11 cellular contexts compared by ENCODE assay signal in genomic region chr10:133611079-133611478, GRCh38. TPM values are rescaled to one million over a fixed set of nuclear protein-coding genes. Genes with fewer than 3 reads are reported as not detected.
"Had no signal": no experiment of that assay in that cellular context is flagged by ENCODE, and none has a peak within 500 bp of the region (broad histone marks: within the 10 kb centered on the region; RNA-seq: fewer than 3 reads in every experiment).

No MANE protein-coding gene starts in this region.

- H3K9ac ChIP-seq: GM23248 had no signal

- DNase-seq: GM23248, GOT3, H7, H9, HCEC 1CT, HFFc6 had no signal

- H3K9me3 ChIP-seq: HAP-1 had no signal

- H2AFZ ChIP-seq: GM23248, GM23338 had no signal

- H3K4me1 Mint-ChIP-seq: GM23338, H9 had no signal

- H3K27ac Mint-ChIP-seq: GM23338, H9, HFFc6 had no signal

- ATAC-seq: GM23338, HCT116 had no signal

- H3K27ac ChIP-seq: GM23248 had no signal

- H3K4me3 Mint-ChIP-seq: GM23338, H9, HFFc6 had no signal

- H3K4me3 ChIP-seq: GM23248, GM23338, HAP-1 had no signal

- H3K36me3 ChIP-seq: HAP-1 had no signal

- H3K9me3 Mint-ChIP-seq: HFFc6 had no signal

- H3K4me2 ChIP-seq: GM23338 had no signal

- H3K4me1 ChIP-seq: HAP-1 had no signal

RNA-seq across cellular contexts. Expression of gene FRG2B, which starts 15.5 kb away (rescaled TPM):
- total RNA-seq: GM23248, GM23338, H1, H9, HFFc6 had no signal
- polyA plus RNA-seq: GM23248, GM23338, H1 had no signal

RNA-seq across cellular contexts. Expression of gene SYCE1, which starts 45.7 kb away (rescaled TPM):
- total RNA-seq: GM23248, GM23338, H1, H4, H7, H9, HFFc6 had no signal
- polyA plus RNA-seq: GM23248, H1 had no signal
